14 cellular contexts compared by ENCODE assay signal in the genomic region with DNA sequence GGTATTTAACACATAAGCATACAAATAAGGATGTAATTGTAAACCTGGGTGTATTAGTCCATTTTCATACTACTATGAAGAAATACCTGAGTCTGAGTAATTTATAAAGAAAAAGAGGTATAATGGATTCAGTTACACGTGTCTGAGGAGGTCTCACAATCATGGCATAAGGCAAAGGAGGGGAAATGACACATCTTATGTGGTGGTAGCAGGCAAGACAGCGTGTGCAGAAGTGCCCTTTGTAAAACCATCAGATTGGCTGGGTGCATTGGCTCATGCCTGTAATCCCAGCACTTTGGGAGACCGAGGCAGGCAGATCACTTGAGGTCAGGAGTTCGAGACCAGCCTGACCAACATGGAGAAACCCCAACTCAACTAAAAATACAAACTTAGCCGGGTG. TPM values are rescaled to one million over a fixed set of nuclear protein-coding genes. Genes with fewer than 3 reads are reported as not detected.
"Had no signal": no experiment of that assay in that cellular context is flagged by ENCODE, and none has a peak within 500 bp of the region (broad histone marks: within the 10 kb centered on the region; RNA-seq: fewer than 3 reads in every experiment).

No MANE protein-coding gene starts in this region.

RNA-seq across cellular contexts. Expression of a gene that starts 41.3 kb away (rescaled TPM):
- total RNA-seq: activated B cell treated with CpG ODN at 0.5 μM for 24 hours; activated CD4-positive, alpha-beta memory T cell treated with anti-CD3 and anti-CD28 coated beads, Interleukin-2, amount 10 ng/mL, durations not matched to agents 7 days and 5 days; activated CD4-positive, alpha-beta T cell treated with anti-CD3 and anti-CD28 coated beads, Interleukin-2, amount 10 ng/mL, durations not matched to agents 7 days and 5 days; activated CD8-positive, alpha-beta memory T cell treated with anti-CD3 and anti-CD28 coated beads, Interleukin-2, amount 10 ng/mL, durations not matched to agents 7 days and 5 days; activated CD8-positive, alpha-beta T cell treated with anti-CD3 and anti-CD28 coated beads, Interleukin-2, amount 10 ng/mL, durations not matched to agents 7 days and 5 days; activated naive CD4-positive, alpha-beta T cell treated with anti-CD3 and anti-CD28 coated beads for 36 hours; activated naive CD4-positive, alpha-beta T cell treated with anti-CD3 and anti-CD28 coated beads, Interleukin-2, amount 50 U/mL, for 72 hours; activated naive CD8-positive, alpha-beta T cell treated with anti-CD3 and anti-CD28 coated beads for 36 hours; ascending aorta; cardiac septum; cerebellum; T-cell; T-helper 1 cell treated with Interleukin-12 subunit alpha and Interleukin-12 subunit beta and Interleukin-4 antibody, amounts not matched to agents 30 ng/mL and 1 ng/mL, for 36 hours had no signal
- polyA plus RNA-seq: adipose tissue had no signal
